Comparison of ENCODE assay signal across 6 cellular contexts in genomic region chr10:31595992-31596391, GRCh38.
"Had no signal": no experiment of that assay in that cellular context is flagged by ENCODE, and none has a peak within 500 bp of the region (broad histone marks: within the 10 kb centered on the region; RNA-seq: fewer than 3 reads in every experiment).

No MANE protein-coding gene starts in this region.

- H2AFZ ChIP-seq: GM23248 had no signal

- H3K9ac ChIP-seq: GM23248 had no signal

- H3K27ac ChIP-seq: GM23248, HL-60 had no signal

- H3K4me3 ChIP-seq: GM23248 had no signal

- DNase-seq: GM23248, GOT3, H9, HCEC 1CT, KG1 had no signal
